In genomic region chr3:156551261-156551660, GRCh38 we compare ENCODE assay signal across 14 cellular contexts. TPM values are rescaled to one million over a fixed set of nuclear protein-coding genes. Genes with fewer than 3 reads are reported as not detected.
DNase-seq lines count a peak whose midpoint lies in the region; ATAC-seq and TF ChIP-seq lines count a peak whose summit lies in the region.
"Had no signal": no experiment of that assay in that cellular context is flagged by ENCODE, and none has a peak within 500 bp of the region (broad histone marks: within the 10 kb centered on the region; RNA-seq: fewer than 3 reads in every experiment).

No MANE protein-coding gene starts in this region.

- H3K36me3 ChIP-seq in mesenchymal stem cell (ENCODE audit: control insufficient read depth in 1 of 2, insufficient read depth in 2 of 2, low read depth in 1 of 2, low read length in 2 of 2): peaks cover 0 to 70% of the 10 kb centered on the region in 2 experiments

- peak overlapping the region; percentile 79 for H2AK5ac ChIP-seq in mesenchymal stem cell (ENCODE audit: low read length, severe bottlenecking)

- peak overlapping the region; percentile 85 for H3K27ac ChIP-seq in mesenchymal stem cell (ENCODE audit: low read length, poor library complexity, severe bottlenecking)

- peak overlapping the region; percentile 85 for H2BK5ac ChIP-seq in mesenchymal stem cell (ENCODE audit: low read depth, low read length, poor library complexity, severe bottlenecking)

- no peak overlapping the region for H2BK12ac ChIP-seq in mesenchymal stem cell (ENCODE audit: low read length in 2 of 2)

- no peak overlapping the region for H3K4ac ChIP-seq in mesenchymal stem cell (ENCODE audit: low read depth in 1 of 2, low read length in 2 of 2)

- no peak overlapping the region for H3K14ac ChIP-seq in mesenchymal stem cell (ENCODE audit: low read length in 2 of 2)

- peak overlapping the region in 1 of 5 experiments; percentile 26 for H3K27ac Mint-ChIP-seq in brain
- H3K27ac Mint-ChIP-seq: memory B cell; stimulated activated memory B cell treated with anti-CD40 and anti-IgM and Interleukin-4, amounts not matched to agents 10 μg/mL and 1 μg/mL and 100 μg/mL, for 72 hours had no signal

- H3K27me3 ChIP-seq in mesenchymal stem cell (ENCODE audit: control insufficient read depth in 1 of 2, insufficient read depth in 1 of 2, low read length in 2 of 2): no peaks in the 10 kb centered on the region

- no peak overlapping the region for H2BK120ac ChIP-seq in mesenchymal stem cell (ENCODE audit: low read depth, low read length)

- no peaks in the 10 kb centered on the region for H3K79me1 ChIP-seq in mesenchymal stem cell (replicated peaks; ENCODE audit: low read length, poor library complexity, severe bottlenecking)

- H3K9ac ChIP-seq in mesenchymal stem cell (ENCODE audit: low read length): peak overlapping the region; percentile 99

- peaks cover 74% of the 10 kb centered on the region for H3K4me1 Mint-ChIP-seq in brain

- ATAC-seq in HG02759 (IDR thresholded peaks at IDR 0.05; ENCODE audit: unreplicated experiment) (no peak), HG03108 (IDR thresholded peaks at IDR 0.05; ENCODE audit: unreplicated experiment) (no peak)
- ATAC-seq: stimulated activated memory B cell treated with anti-CD40 and anti-IgM and Interleukin-4, amounts not matched to agents 10 μg/mL and 1 μg/mL and 100 μg/mL, for 72 hours had no signal

- peak overlapping the region; percentile 33 to 99 (median 60) for H3K4me3 Mint-ChIP-seq in brain
- H3K4me3 Mint-ChIP-seq: CD14-positive monocyte; memory B cell; stimulated activated memory B cell treated with anti-CD40 and anti-IgM and Interleukin-4, amounts not matched to agents 10 μg/mL and 1 μg/mL and 100 μg/mL, for 72 hours had no signal

- H3K4me2 ChIP-seq in mesenchymal stem cell (ENCODE audit: low read length, poor library complexity, severe bottlenecking): no peak overlapping the region

- H4K91ac ChIP-seq in mesenchymal stem cell (ENCODE audit: low read length): no peak overlapping the region

- H3K4me3 ChIP-seq in mesenchymal stem cell (ENCODE audit: insufficient read depth in 1 of 2, low read depth in 1 of 2, low read length in 2 of 2): peak overlapping the region in 1 of 2 experiments; percentile 40

- H2AFZ ChIP-seq in mesenchymal stem cell (ENCODE audit: low read depth, low read length): no peak overlapping the region

- no peak for TF ChIP-seq CTCF in brain (conservative IDR thresholded peaks at IDR 0.05)

- no peak overlapping the region for H2BK15ac ChIP-seq in mesenchymal stem cell (ENCODE audit: low read depth, poor library complexity, severe bottlenecking)

- DNase-seq in AG08395 (ENCODE audit: low spot score) (peak; percentile 18), HS-5 (ENCODE audit: low read depth) (peak; percentile 82), mesenchymal stem cell (peak; percentile 66), DMS153 (lab: John Stamatoyannopoulos, UW) (no peak), midbrain (lab: John Stamatoyannopoulos, UW) (no peak)
- DNase-seq: central memory CD4-positive, alpha-beta T cell; NCI-H1417 treated with DMSO at 0.1 percent for 48 hours; T-helper 9 cell had no signal

- WGBS in mesenchymal stem cell: 16% methylated on average over 4 of the region's 4 CpGs

- peak overlapping the region; percentile 55 for H4K8ac ChIP-seq in mesenchymal stem cell (ENCODE audit: low read length)

- peaks cover 10% of the 10 kb centered on the region for H3K4me1 ChIP-seq in mesenchymal stem cell (ENCODE audit: control insufficient read depth, insufficient read depth, low read depth, low read length)

- peaks cover 15% of the 10 kb centered on the region for H3K27me3 Mint-ChIP-seq in brain
- H3K27me3 Mint-ChIP-seq: memory B cell; stimulated activated memory B cell treated with anti-CD40 and anti-IgM and Interleukin-4, amounts not matched to agents 10 μg/mL and 1 μg/mL and 100 μg/mL, for 72 hours had no signal

- H3K36me3 Mint-ChIP-seq in brain: peaks cover 59% of the 10 kb centered on the region

- H3K18ac ChIP-seq in mesenchymal stem cell (ENCODE audit: low read depth in 1 of 2, low read length in 2 of 2): no peak overlapping the region

- peaks cover 0 to 5% (median 0%) of the 10 kb centered on the region in 5 experiments for H3K9me3 Mint-ChIP-seq in brain
- H3K9me3 Mint-ChIP-seq: CD14-positive monocyte; memory B cell; stimulated activated memory B cell treated with anti-CD40 and anti-IgM and Interleukin-4, amounts not matched to agents 10 μg/mL and 1 μg/mL and 100 μg/mL, for 72 hours had no signal

- no peak overlapping the region for H3K23ac ChIP-seq in mesenchymal stem cell (ENCODE audit: low read length in 2 of 2)

- no peaks in the 10 kb centered on the region for H3K9me3 ChIP-seq in mesenchymal stem cell (ENCODE audit: control insufficient read depth, low read length)

RNA-seq across cellular contexts. Expression of gene SSR3, which starts 3.7 kb away (rescaled TPM):
- 68.8 TPM for polyA plus RNA-seq in brain (ENCODE audit: insufficient read depth, low read depth, low replicate concordance)
- polyA plus RNA-seq in mesenchymal stem cell (2013, experiment 1 of 2): 238 TPM
- polyA plus RNA-seq in mesenchymal stem cell (2013, experiment 2 of 2): 261 TPM

Comparison
In these comparisons a context has a peak if more than half of its experiments do, and no peak if none do; other contexts are left out.
1. DNase-seq: peak in AG08395 (single experiment), HS-5 (single experiment) and mesenchymal stem cell (single experiment); none in DMS153 (single experiment) and midbrain (single experiment).